Comparison of ENCODE assay signal across 28 cellular contexts in genomic region chr1:46076343-46076742, GRCh38.
"Had no signal": no experiment of that assay in that cellular context is flagged by ENCODE, and none has a peak within 500 bp of the region (broad histone marks: within the 10 kb centered on the region; RNA-seq: fewer than 3 reads in every experiment).

No MANE protein-coding gene starts in this region.

- H2AFZ ChIP-seq: hepatocyte had no signal

- H3K4me1 ChIP-seq: ascending aorta, breast epithelium, gastroesophageal sphincter had no signal

- H3K4me2 ChIP-seq: hepatocyte had no signal

- H3K27me3 ChIP-seq: ascending aorta, breast epithelium, esophagus squamous epithelium, gastroesophageal sphincter, heart right ventricle, hepatocyte had no signal

- FAIRE-seq: endothelial cell of umbilical vein had no signal

- H3K27ac ChIP-seq: ascending aorta, breast epithelium, coronary artery, epithelial cell of prostate, esophagus squamous epithelium, gastroesophageal sphincter, heart right ventricle, hepatocyte had no signal

- H3K9me3 ChIP-seq: ascending aorta, breast epithelium, esophagus squamous epithelium, gastroesophageal sphincter, heart right ventricle had no signal

- ATAC-seq: activated CD4-positive, alpha-beta T cell treated with anti-CD3 and anti-CD28 coated beads for 36 hours; activated CD8-positive, alpha-beta memory T cell treated with anti-CD3 and anti-CD28 coated beads, Interleukin-2, amount 10 ng/mL, durations not matched to agents 7 days and 5 days; activated CD8-positive, alpha-beta T cell treated with anti-CD3 and anti-CD28 coated beads, Interleukin-2, amount 10 ng/mL, durations not matched to agents 7 days and 5 days; activated naive CD4-positive, alpha-beta T cell treated with anti-CD3 and anti-CD28 coated beads, Interleukin-2, amount 50 U/mL, for 72 hours; effector memory CD8-positive, alpha-beta T cell; gastroesophageal sphincter had no signal

- H3K36me3 ChIP-seq: ascending aorta, breast epithelium, esophagus squamous epithelium had no signal

- DNase-seq: activated CD4-positive, alpha-beta memory T cell treated with anti-CD3 and anti-CD28 coated beads for 36 hours; activated CD4-positive, alpha-beta T cell treated with anti-CD3 and anti-CD28 coated beads for 36 hours; activated CD4-positive, alpha-beta T cell treated with anti-CD3 and anti-CD28 coated beads, Interleukin-2, amount 10 ng/mL, durations not matched to agents 24 days and 14 days; activated CD4-positive, CD25-positive, alpha-beta regulatory T cell; activated CD4-positive, CD25-positive, alpha-beta regulatory T cell treated with anti-CD3 and anti-CD28 coated beads, Interleukin-2, amount 50 U/mL, for 72 hours; activated CD8-positive, alpha-beta memory T cell treated with anti-CD3 and anti-CD28 coated beads, Interleukin-2, amount 10 ng/mL, durations not matched to agents 7 days and 5 days; activated CD8-positive, alpha-beta memory T cell treated with anti-CD3 and anti-CD28 coated beads, Interleukin-2, amount 50 U/mL, for 4 hours; activated CD8-positive, alpha-beta T cell treated with anti-CD3 and anti-CD28 coated beads, Interleukin-2, amount 10 ng/mL, durations not matched to agents 7 days and 5 days; activated effector memory CD4-positive, alpha-beta T cell treated with anti-CD3 and anti-CD28 coated beads, Interleukin-2, amount 50 U/mL, for 16 hours; activated naive CD4-positive, alpha-beta T cell treated with anti-CD3 and anti-CD28 coated beads, Interleukin-2, amount 10 ng/mL, durations not matched to agents 7 days and 5 days; activated naive CD8-positive, alpha-beta T cell treated with anti-CD3 and anti-CD28 coated beads, Interleukin-2, amount 10 ng/mL, durations not matched to agents 7 days and 5 days; activated T-cell treated with anti-CD3 and anti-CD28 coated beads, Interleukin-2, amount 50 U/mL, for 1 hour; activated T-cell treated with anti-CD3 and anti-CD28 coated beads, Interleukin-2, amount 50 U/mL, for 48 hours; dermis blood vessel endothelial cell; effector CD4-positive, alpha-beta T cell; effector memory CD8-positive, alpha-beta T cell; esophagus squamous epithelium; foreskin melanocyte; heart right ventricle; T-helper 2 cell had no signal

- H3K4me3 ChIP-seq: ascending aorta, breast epithelium, coronary artery, esophagus squamous epithelium, gastroesophageal sphincter, heart right ventricle, hepatocyte had no signal
